ENCODE assay signal across 19 cellular contexts in genomic region chr4:146113171-146113570, GRCh38.
"Had no signal": no experiment of that assay in that cellular context is flagged by ENCODE, and none has a peak within 500 bp of the region (broad histone marks: within the 10 kb centered on the region; RNA-seq: fewer than 3 reads in every experiment).

No MANE protein-coding gene starts in this region.

- H3K27ac ChIP-seq: dorsolateral prefrontal cortex, gastrocnemius medialis, pancreas, skin epidermis, testis, tibial artery, uterus had no signal

- H3K9me3 ChIP-seq: gastrocnemius medialis, pancreas, spleen, testis, tibial artery, uterus had no signal

- DNase-seq: cortex of kidney; dorsolateral prefrontal cortex; effector CD4-positive, alpha-beta T cell; foreskin fibroblast; gastrocnemius medialis; head of caudate nucleus; natural killer cell; pancreas; spleen; stimulated activated CD4-positive, alpha-beta T cell treated with anti-CD3 and anti-CD28 coated beads, Interleukin-4, amount 100 ng/mL, for 4 hours; stimulated activated naive CD8-positive, alpha-beta T cell treated with anti-CD3 and anti-CD28 coated beads, Interleukin-15, Interleukin-2, amounts not matched to agents 100 U/mL and 50 U/mL, for 24 hours; substantia nigra; testis; tibial artery; uterus had no signal

- ATAC-seq: gastrocnemius medialis; natural killer cell; pancreas; stimulated activated memory B cell treated with anti-CD40 and anti-IgM and Interleukin-4, amounts not matched to agents 10 μg/mL and 1 μg/mL and 100 μg/mL, for 72 hours; stimulated activated naive CD8-positive, alpha-beta T cell treated with anti-CD3 and anti-CD28 coated beads, Interleukin-15, Interleukin-2, amounts not matched to agents 100 U/mL and 50 U/mL, for 24 hours had no signal

- FAIRE-seq: keratinocyte, pancreas had no signal

- H3K4me3 ChIP-seq: dorsolateral prefrontal cortex, gastrocnemius medialis, lung, pancreas, skin epidermis, spleen, testis, tibial artery, uterus had no signal

- H3K36me3 ChIP-seq: gastrocnemius medialis, pancreas, spleen, tibial artery, uterus had no signal

- H3K27me3 ChIP-seq: gastrocnemius medialis, pancreas, spleen, testis, tibial artery, uterus had no signal

- H3K4me1 ChIP-seq: gastrocnemius medialis, pancreas, testis, tibial artery, uterus had no signal
